20 cellular contexts compared by ENCODE assay signal in genomic region chr2:38700113-38700780, GRCh38. TPM values are rescaled to one million over a fixed set of nuclear protein-coding genes. Genes with fewer than 3 reads are reported as not detected.
DNase-seq lines count a peak whose midpoint lies in the region; ATAC-seq and TF ChIP-seq lines count a peak whose summit lies in the region.
"Had no signal": no experiment of that assay in that cellular context is flagged by ENCODE, and none has a peak within 500 bp of the region (broad histone marks: within the 10 kb centered on the region; RNA-seq: fewer than 3 reads in every experiment).

No MANE protein-coding gene starts in this region.

- H3K4me3 Mint-ChIP-seq in activated CD8-positive, alpha-beta memory T cell treated with anti-CD3 and anti-CD28 coated beads, Interleukin-2, amount 10 ng/mL, durations not matched to agents 7 days and 5 days: peak overlapping the region; percentile 71
- H3K4me3 Mint-ChIP-seq in activated T-helper 17 cell treated with anti-CD3 and anti-CD28 coated beads, Interleukin-2, amount 50 U/mL, for 72 hours: peak overlapping the region; percentile 87
- H3K4me3 Mint-ChIP-seq in naive thymus-derived CD4-positive, alpha-beta T cell: peak overlapping the region in 8 of 10 donors; percentile 37 to 73 (median 66)
- H3K4me3 Mint-ChIP-seq: GM23338, WTC11 had no signal

- intact Hi-C loops in IMR-90 (cut with micrococcal nuclease) (no loop called here), breast epithelium (cut with DNase I; ENCODE audit: low total_unique reads) (no loop called here)
- intact Hi-C loops in naive thymus-derived CD4-positive, alpha-beta T cell (cut with micrococcal nuclease): loop anchor here (1.0 to 2.0 kb wide), 4 partner anchors 9 to 97 kb away; partner anchors contain the start of gene HNRNPLL (in 1 of the 2)

- H4K5ac ChIP-seq in IMR-90 (ENCODE audit: low read depth, low read length): no peak overlapping the region

- TF ChIP-seq CTCF in IMR-90 (conservative IDR thresholded peaks at IDR 0.05; ENCODE audit: low read depth, low read length): no peak
- TF ChIP-seq CTCF in breast epithelium (IDR thresholded peaks at IDR 0.05): no peak

- no peak for TF ChIP-seq RAD21 in IMR-90 (IDR thresholded peaks at IDR 0.05; ENCODE audit: low read length)

- no peaks in the 10 kb centered on the region for H3K27me3 Mint-ChIP-seq in activated CD8-positive, alpha-beta memory T cell treated with anti-CD3 and anti-CD28 coated beads, Interleukin-2, amount 10 ng/mL, durations not matched to agents 7 days and 5 days
- no peaks in the 10 kb centered on the region for H3K27me3 Mint-ChIP-seq in activated T-helper 17 cell treated with anti-CD3 and anti-CD28 coated beads, Interleukin-2, amount 50 U/mL, for 72 hours
- no peaks in the 10 kb centered on the region for H3K27me3 Mint-ChIP-seq in naive thymus-derived CD4-positive, alpha-beta T cell

- CTCF ChIA-PET in activated CD8-positive, alpha-beta memory T cell treated with anti-CD3 and anti-CD28 coated beads, Interleukin-2, amount 10 ng/mL, durations not matched to agents 7 days and 5 days (lab: Charles Lee): interaction anchor here (1.0 to 1.6 kb wide), 4 partner anchors 9 to 126 kb away, joined by 3 to 4 read pairs (median 3); no protein-coding TSS in a partner anchor
- CTCF ChIA-PET in IMR-90 (lab: Yijun Ruan, JAX): no interaction called here
- CTCF ChIA-PET in naive thymus-derived CD4-positive, alpha-beta T cell (lab: Charles Lee): interaction anchor here (0.7 to 2.2 kb wide), 2 partner anchors 47 to 118 kb away, joined by 3 to 6 read pairs; no protein-coding TSS in a partner anchor

- BruUV-seq in IMR-90 (replicated peaks; lab: Mats Ljungman, UMichigan): no TSS peak

- no peak overlapping the region; the same call in 1 of the 2 replicates for H3K18ac ChIP-seq in IMR-90 (ENCODE audit: low read depth, low read length)

- no peaks in the 10 kb centered on the region for H3K9me3 Mint-ChIP-seq in activated CD8-positive, alpha-beta memory T cell treated with anti-CD3 and anti-CD28 coated beads, Interleukin-2, amount 10 ng/mL, durations not matched to agents 7 days and 5 days (ENCODE audit: low read depth)
- H3K9me3 Mint-ChIP-seq in activated T-helper 17 cell treated with anti-CD3 and anti-CD28 coated beads, Interleukin-2, amount 50 U/mL, for 72 hours: no peaks in the 10 kb centered on the region
- peaks cover 0 to 14% (median 2%) of the 10 kb centered on the region in 11 donors for H3K9me3 Mint-ChIP-seq in naive thymus-derived CD4-positive, alpha-beta T cell
- H3K9me3 Mint-ChIP-seq: GM23338, WTC11 had no signal

- H3K79me1 ChIP-seq in IMR-90 (ENCODE audit: low read depth in 1 of 2, low read length in 2 of 2): peaks cover 5 to 20% of the 10 kb centered on the region in 2 experiments

- no peak for DNase-seq in activated CD8-positive, alpha-beta memory T cell treated with anti-CD3 and anti-CD28 coated beads, Interleukin-2, amount 10 ng/mL, durations not matched to agents 7 days and 5 days
- DNase-seq in activated CD8-positive, alpha-beta memory T cell treated with anti-CD3 and anti-CD28 coated beads, Interleukin-2, amount 50 U/mL, for 48 hours: no peak
- DNase-seq in IMR-90: no peak
- DNase-seq in naive thymus-derived CD4-positive, alpha-beta T cell: peak in 3 of 9 donors; percentile 14 to 47 (median 31)
- DNase-seq in NAMALWA (ENCODE audit: low spot score): no peak
- no peak for DNase-seq in breast epithelium (ENCODE audit: low spot score in 2 of 2)
- DNase-seq in NCI-H1694 (lab: John Stamatoyannopoulos, UW): no peak
- DNase-seq: activated CD8-positive, alpha-beta memory T cell treated with anti-CD3 and anti-CD28 coated beads, Interleukin-2, amount 50 U/mL, for 4 hours; anterior cingulate cortex; C1 segment of cervical spinal cord; effector CD8-positive, alpha-beta T cell; GF-D8; NCI-H1048; NCI-H526 treated with DMSO at 0.1 percent for 48 hours; SJCRH30; testis had no signal

- peak overlapping the region; percentile 44; the same call in 1 of the 2 replicates for H3K4ac ChIP-seq in IMR-90 (ENCODE audit: low read depth, low read length)

- H4K8ac ChIP-seq in IMR-90 (ENCODE audit: low read depth in 2 of 2, low read length in 2 of 2): no peak overlapping the region

- H3K9me1 ChIP-seq in IMR-90 (ENCODE audit: insufficient read depth, low read length): peaks cover 10% of the 10 kb centered on the region

- no peaks in the 10 kb centered on the region for H3K36me3 ChIP-seq in IMR-90 (ENCODE audit: control insufficient read depth, insufficient read depth, low read length)
- no peaks in the 10 kb centered on the region for H3K36me3 ChIP-seq in naive thymus-derived CD4-positive, alpha-beta T cell (ENCODE audit: control insufficient read depth in 2 of 3, insufficient read depth in 3 of 3, low read length in 3 of 3)
- H3K36me3 ChIP-seq in breast epithelium: no peaks in the 10 kb centered on the region
- H3K36me3 ChIP-seq: SJCRH30 had no signal

- no peak overlapping the region for H2AFZ ChIP-seq in IMR-90 (replicated peaks; ENCODE audit: low read length, poor library complexity)
- H2AFZ ChIP-seq: GM23338 had no signal

- peaks cover 60% of the 10 kb centered on the region for H3K4me1 Mint-ChIP-seq in activated CD8-positive, alpha-beta memory T cell treated with anti-CD3 and anti-CD28 coated beads, Interleukin-2, amount 10 ng/mL, durations not matched to agents 7 days and 5 days
- H3K4me1 Mint-ChIP-seq in activated T-helper 17 cell treated with anti-CD3 and anti-CD28 coated beads, Interleukin-2, amount 50 U/mL, for 72 hours: peaks cover 38% of the 10 kb centered on the region
- H3K4me1 Mint-ChIP-seq in naive thymus-derived CD4-positive, alpha-beta T cell: peaks cover 0 to 64% (median 32%) of the 10 kb centered on the region in 7 donors
- H3K4me1 Mint-ChIP-seq: GM23338, WTC11 had no signal

- peaks cover 19% of the 10 kb centered on the region for H3K4me1 ChIP-seq in IMR-90 (ENCODE audit: control insufficient read depth, insufficient read depth, low read length)
- H3K4me1 ChIP-seq in naive thymus-derived CD4-positive, alpha-beta T cell (ENCODE audit: control insufficient read depth in 2 of 2, insufficient read depth in 2 of 2, low read length in 2 of 2): peaks cover 4 to 63% of the 10 kb centered on the region in 2 donors
- no peaks in the 10 kb centered on the region for H3K4me1 ChIP-seq in breast epithelium

- POLR2A ChIA-PET in IMR-90 (lab: Charles Lee; ENCODE audit: unreplicated experiment): no interaction called here
- POLR2A ChIA-PET in naive thymus-derived CD4-positive, alpha-beta T cell (lab: Charles Lee): no interaction called here

- dilution Hi-C loops in IMR-90 (cut with HindIII; ENCODE audit: low sequenced_read_pairs, unreplicated experiment): no loop called here

- in situ Hi-C loops in IMR-90 (cut with MboI; ENCODE audit: low sequenced_read_pairs): no loop called here

- H3K9ac ChIP-seq in IMR-90 (ENCODE audit: low read depth, low read length): no peak overlapping the region
- H3K9ac ChIP-seq: KMS-11 had no signal

- H3K9me3 ChIP-seq in IMR-90 (ENCODE audit: control insufficient read depth, insufficient read depth, low read length) (no peaks in the 10 kb centered on the region), breast epithelium (no peaks in the 10 kb centered on the region)
- H3K9me3 ChIP-seq in naive thymus-derived CD4-positive, alpha-beta T cell (ENCODE audit: control insufficient read depth in 2 of 3, low read length in 3 of 3): peaks cover 0 to 3% (median 0%) of the 10 kb centered on the region in 3 experiments
- H3K9me3 ChIP-seq: testis had no signal

- H3K14ac ChIP-seq in IMR-90 (replicated peaks; ENCODE audit: low read depth, low read length): no peak overlapping the region

- no peak overlapping the region; the same call in 1 of the 2 replicates for H4K91ac ChIP-seq in IMR-90 (ENCODE audit: insufficient read depth, low read depth, low read length)

- H2AK9ac ChIP-seq in IMR-90 (replicated peaks; ENCODE audit: low read depth, low read length, poor library complexity): no peak overlapping the region

- H2BK15ac ChIP-seq in IMR-90 (ENCODE audit: low read depth, low read length): no peak overlapping the region; the same call in 2 of the 3 replicates

- peak; percentile 84 for ATAC-seq in activated CD8-positive, alpha-beta memory T cell treated with anti-CD3 and anti-CD28 coated beads, Interleukin-2, amount 10 ng/mL, durations not matched to agents 7 days and 5 days
- ATAC-seq in IMR-90 (ENCODE audit: low read depth): no peak
- ATAC-seq in activated T-helper 17 cell treated with anti-CD3 and anti-CD28 coated beads, Interleukin-2, amount 50 U/mL, for 72 hours (replicated peaks): peak; percentile 66
- peak; percentile 55 for ATAC-seq in naive thymus-derived CD4-positive, alpha-beta T cell
- ATAC-seq: GM23338, WTC11 had no signal

- no peak overlapping the region for H3K56ac ChIP-seq in IMR-90 (ENCODE audit: extremely low read depth, insufficient read depth, low read length)

- no peak overlapping the region for H3K27ac ChIP-seq in IMR-90 (ENCODE audit: insufficient read depth, low read length)
- H3K27ac ChIP-seq in naive thymus-derived CD4-positive, alpha-beta T cell (ENCODE audit: low read depth, low read length): peak overlapping the region; percentile 29
- H3K27ac ChIP-seq in breast epithelium: no peak overlapping the region
- H3K27ac ChIP-seq: KMS-11, SJCRH30, testis had no signal

- no peak for TF ChIP-seq POLR2A in IMR-90 (IDR thresholded peaks at IDR 0.05; ENCODE audit: low read depth, low read length)
- no peak for TF ChIP-seq POLR2A in breast epithelium (IDR thresholded peaks at IDR 0.05)

- no peaks in the 10 kb centered on the region for H3K27me3 ChIP-seq in IMR-90 (ENCODE audit: control insufficient read depth, insufficient read depth, low read length)
- no peaks in the 10 kb centered on the region for H3K27me3 ChIP-seq in naive thymus-derived CD4-positive, alpha-beta T cell (ENCODE audit: control insufficient read depth in 2 of 2, insufficient read depth in 2 of 2, low read length in 2 of 2)
- H3K27me3 ChIP-seq in breast epithelium: no peaks in the 10 kb centered on the region
- H3K27me3 ChIP-seq: SJCRH30, testis had no signal

- H3K36me3 Mint-ChIP-seq in activated CD8-positive, alpha-beta memory T cell treated with anti-CD3 and anti-CD28 coated beads, Interleukin-2, amount 10 ng/mL, durations not matched to agents 7 days and 5 days: peaks cover 45% of the 10 kb centered on the region
- peaks cover 83% of the 10 kb centered on the region for H3K36me3 Mint-ChIP-seq in activated T-helper 17 cell treated with anti-CD3 and anti-CD28 coated beads, Interleukin-2, amount 50 U/mL, for 72 hours (ENCODE audit: low read depth)
- peaks cover 0 to 31% (median 29%) of the 10 kb centered on the region in 5 donors for H3K36me3 Mint-ChIP-seq in naive thymus-derived CD4-positive, alpha-beta T cell
- H3K36me3 Mint-ChIP-seq: WTC11 had no signal

- no peak overlapping the region for H3K23ac ChIP-seq in IMR-90 (ENCODE audit: low read depth, low read length)

- H3K4me3 ChIP-seq in IMR-90 (ENCODE audit: insufficient read depth, low read depth, low read length) (no peak overlapping the region), breast epithelium (no peak overlapping the region)
- peak overlapping the region; percentile 22 for H3K4me3 ChIP-seq in naive thymus-derived CD4-positive, alpha-beta T cell (ENCODE audit: low read length)
- H3K4me3 ChIP-seq: GM23338, SJCRH30, testis had no signal

- peak overlapping the region; percentile 95 for H3K27ac Mint-ChIP-seq in activated CD8-positive, alpha-beta memory T cell treated with anti-CD3 and anti-CD28 coated beads, Interleukin-2, amount 10 ng/mL, durations not matched to agents 7 days and 5 days
- peak overlapping the region; percentile 88 for H3K27ac Mint-ChIP-seq in activated T-helper 17 cell treated with anti-CD3 and anti-CD28 coated beads, Interleukin-2, amount 50 U/mL, for 72 hours
- H3K27ac Mint-ChIP-seq in naive thymus-derived CD4-positive, alpha-beta T cell: peak overlapping the region; percentile 35 to 88 (median 76)
- H3K27ac Mint-ChIP-seq: GM23338, WTC11 had no signal

- no peaks in the 10 kb centered on the region for H4K20me1 ChIP-seq in IMR-90 (ENCODE audit: insufficient read depth, low read length)

- no peak overlapping the region for H3K4me2 ChIP-seq in IMR-90 (ENCODE audit: low read depth, low read length)
- H3K4me2 ChIP-seq: GM23338, KMS-11 had no signal

- 0 out of 2 replicates have a peak overlapping the region, but pooled peaks have one; percentile 43 for H2BK120ac ChIP-seq in IMR-90 (ENCODE audit: low read depth, low read length)

- H2BK5ac ChIP-seq in IMR-90 (ENCODE audit: low read depth, low read length, poor library complexity, severe bottlenecking): no peak overlapping the region

- WGBS in IMR-90 (ENCODE audit: extremely low coverage in 2 of 2, insufficient read length in 1 of 2), 2 experiments: no CpG with 5 or more reads among the region's 9 CpGs

- peak overlapping the region; percentile 83; the same call in 1 of the 2 replicates for H2AK5ac ChIP-seq in IMR-90 (ENCODE audit: low read depth, low read length)

- H2BK20ac ChIP-seq in IMR-90 (ENCODE audit: low read depth, low read length): no peak overlapping the region

RNA-seq across cellular contexts. Expression of gene GALM, which starts 34.3 kb away (rescaled TPM):
- 10 to 100 TPM; 67.1 to 86.0 TPM for total RNA-seq in activated CD8-positive, alpha-beta memory T cell treated with anti-CD3 and anti-CD28 coated beads, Interleukin-2, amount 10 ng/mL, durations not matched to agents 7 days and 5 days
- total RNA-seq in IMR-90 (2012; rRNA removed): 16.4 and 24.2 TPM in 2 replicates
- polyA plus RNA-seq in IMR-90 (2012; rRNA removed): 11.8 and 12.1 TPM in 2 replicates
- 14.7 and 16.4 TPM in 2 replicates for polyA plus RNA-seq in IMR-90 (2012; cell fraction: cytosol; rRNA removed)
- polyA plus RNA-seq in IMR-90 (2012; cell fraction: nucleus; rRNA removed; ENCODE audit: low replicate concordance): 7.5 and 8.4 TPM in 2 replicates
- total RNA-seq in activated T-helper 17 cell treated with anti-CD3 and anti-CD28 coated beads, Interleukin-2, amount 50 U/mL, for 72 hours: 100 to 1,000 TPM in 1 of 2 donors, 10 to 100 TPM in 1; 85.2 to 123 TPM
- 10 to 100 TPM in 4 of 5 experiments, 1 to 10 TPM in 1; 4.3 to 52.5 (median 14.4) TPM for total RNA-seq in naive thymus-derived CD4-positive, alpha-beta T cell
- 10 to 100 TPM; 14.7 to 17.5 TPM for polyA plus RNA-seq in naive thymus-derived CD4-positive, alpha-beta T cell
- 10 to 100 TPM; 12.1 to 29.9 (median 22.5) TPM for total RNA-seq in breast epithelium

RNA-seq across cellular contexts. Expression of gene SRSF7, which starts 50.9 kb away (rescaled TPM):
- total RNA-seq in activated CD8-positive, alpha-beta memory T cell treated with anti-CD3 and anti-CD28 coated beads, Interleukin-2, amount 10 ng/mL, durations not matched to agents 7 days and 5 days: 100 to 1,000 TPM; 362 to 378 TPM
- total RNA-seq in IMR-90 (2012; rRNA removed) (148 and 260 TPM in 2 replicates), breast epithelium (100 to 1,000 TPM in 2 of 3 donors, 10 to 100 TPM in 1; 82.6 to 135 (median 116) TPM)
- polyA plus RNA-seq in IMR-90 (2012; rRNA removed): 191 and 193 TPM in 2 replicates
- polyA plus RNA-seq in IMR-90 (2012; cell fraction: cytosol; rRNA removed): 39.8 and 81.0 TPM in 2 replicates
- polyA plus RNA-seq in IMR-90 (2012; cell fraction: nucleus; rRNA removed; ENCODE audit: low replicate concordance): 30.2 and 247 TPM in 2 replicates
- 100 to 1,000 TPM; 199 to 366 TPM for total RNA-seq in activated T-helper 17 cell treated with anti-CD3 and anti-CD28 coated beads, Interleukin-2, amount 50 U/mL, for 72 hours
- 100 to 1,000 TPM; 259 to 503 (median 310) TPM for total RNA-seq in naive thymus-derived CD4-positive, alpha-beta T cell
- 100 to 1,000 TPM; 197 to 224 TPM for polyA plus RNA-seq in naive thymus-derived CD4-positive, alpha-beta T cell

Comparison
In these comparisons a context has a peak if more than half of its experiments do, and no peak if none do; other contexts are left out.
1. intact Hi-C loops: an anchor here in naive thymus-derived CD4-positive, alpha-beta T cell (1.0 to 2.0 kb wide); none called in IMR-90 and breast epithelium.